18 cellular contexts compared by ENCODE assay signal in the genomic region with DNA sequence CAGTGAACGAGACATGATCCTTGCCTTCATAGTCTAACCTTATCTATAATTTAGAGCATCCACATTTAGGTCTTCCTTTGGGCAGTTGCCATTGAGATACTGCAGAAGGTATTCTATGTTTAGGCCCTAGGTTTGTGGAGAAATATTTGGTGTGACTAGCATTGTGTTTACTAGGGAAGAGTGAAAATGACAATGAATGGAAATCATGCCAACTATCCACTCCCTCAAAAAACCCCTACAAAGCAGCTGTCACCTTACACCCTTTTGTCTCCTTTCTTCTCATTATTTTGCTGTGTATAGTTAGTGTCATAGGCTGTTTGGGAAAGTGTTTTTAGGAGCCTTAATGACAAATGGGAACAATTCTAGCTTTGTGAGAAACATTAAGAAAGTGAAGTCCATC. TPM values are rescaled to one million over a fixed set of nuclear protein-coding genes. Genes with fewer than 3 reads are reported as not detected.
DNase-seq lines count a peak whose midpoint lies in the region; ATAC-seq, FAIRE-seq and TF ChIP-seq lines count a peak whose summit lies in the region.
"Had no signal": no experiment of that assay in that cellular context is flagged by ENCODE, and none has a peak within 500 bp of the region (broad histone marks: within the 10 kb centered on the region; RNA-seq: fewer than 3 reads in every experiment).

No MANE protein-coding gene starts in this region.

- TF ChIP-seq RAD21 in HepG2 (CRISPR knock-in tag; IDR thresholded peaks at IDR 0.05) = no peak

- H3K36me3 ChIP-seq in HepG2 (replicated peaks in 1 of 2; ENCODE audit: control insufficient read depth in 1 of 2, insufficient read depth in 2 of 2, low read length in 2 of 2) (peaks cover 4 to 23% of the 10 kb centered on the region in 2 experiments; a peak in 3 of 5 replicates), right lobe of liver (no peaks in the 10 kb centered on the region), OCI-LY1 (ENCODE audit: insufficient read depth, low read length) (no peaks in the 10 kb centered on the region)

- H4K20me1 ChIP-seq in HepG2 (ENCODE audit: insufficient read depth, low read length) (no peaks in the 10 kb centered on the region; the same call in 1 of the 2 replicates), OCI-LY1 (ENCODE audit: insufficient read depth, low read length) (no peaks in the 10 kb centered on the region)

- no peak for ATAC-seq in HepG2
- no peak for ATAC-seq in right lobe of liver
- ATAC-seq in GM19324 (IDR thresholded peaks at IDR 0.05; ENCODE audit: low FRiP score, unreplicated experiment) = no peak
- ATAC-seq: A549 had no signal

- no peaks in the 10 kb centered on the region for H3F3A ChIP-seq in OCI-LY1 (ENCODE audit: insufficient read depth, low read length)

- POLR2A ChIA-PET in HepG2 (lab: Yijun Ruan, JAX) = interaction anchor here (1.3 to 3.3 kb wide), 3 partner anchors 43 to 84 kb away, joined by 5 to 19 read pairs (median 15); partner anchors contain the start of gene ZNF518A

- no peak for FAIRE-seq in HepG2 (lab: Jason Lieb, UNC)
- FAIRE-seq: A549, D721Med, H54 had no signal

- H3K4me3 ChIP-seq in HepG2 (replicated peaks in 1 of 3; ENCODE audit: insufficient read depth in 1 of 3, low read depth in 2 of 3, low read length in 3 of 3) = no peak overlapping the region
- no peak overlapping the region for H3K4me3 ChIP-seq in right lobe of liver
- H3K4me3 ChIP-seq in OCI-LY1 (ENCODE audit: low read depth, low read length, poor library complexity, severe bottlenecking) = no peak overlapping the region
- H3K4me3 ChIP-seq: A549, PC-9 had no signal

- intact Hi-C loops in HepG2 (cut with micrococcal nuclease; ENCODE audit: unreplicated experiment) = loop anchor here (5.0 kb wide), 1 partner anchor 46 kb away; no protein-coding TSS in a partner anchor
- intact Hi-C loops in right lobe of liver (cut with DNase I) = no loop called here

- H3K79me2 ChIP-seq in HepG2 (ENCODE audit: insufficient read depth, low read length) (peaks cover 70% of the 10 kb centered on the region), OCI-LY1 (ENCODE audit: insufficient read depth, low read length) (0 out of 2 replicates have a peak, but pooled peaks cover 7% of the 10 kb centered on the region)

- TF ChIP-seq CTCF in HepG2 (CRISPR knock-in tag; IDR thresholded peaks at IDR 0.05) = no peak
- TF ChIP-seq CTCF in right lobe of liver (IDR thresholded peaks at IDR 0.05) = no peak
- no peak for TF ChIP-seq CTCF in OCI-LY1 (IDR thresholded peaks at IDR 0.05; ENCODE audit: low read length)
- TF ChIP-seq CTCF in type B pancreatic cell (conservative IDR thresholded peaks at IDR 0.05) = no peak

- H3K9me3 Mint-ChIP-seq in type B pancreatic cell = no peaks in the 10 kb centered on the region
- H3K9me3 Mint-ChIP-seq: CD4-positive, CD25-positive, alpha-beta regulatory T cell had no signal

- DNase-seq in HepG2 (ENCODE audit: low spot score) (no peak), right lobe of liver (no peak), erythroblast (lab: John Stamatoyannopoulos, UW) (peak; percentile 13 to 34), type B pancreatic cell (ENCODE audit: extremely low spot score, unreplicated experiment) (no peak), islet precursor cell (no peak)
- DNase-seq in activated CD4-positive, CD25-positive, alpha-beta regulatory T cell treated with anti-CD3 and anti-CD28 coated beads, Interleukin-2, amount 50 U/mL, for 72 hours = no peak
- DNase-seq: CD4-positive, CD25-positive, alpha-beta regulatory T cell; DMS79 treated with DMSO at 0.1 percent for 48 hours; GF-D8; NCI-H1417 treated with DMSO at 0.1 percent for 48 hours; NCI-H2081; NCI-H526; PC-9 had no signal

- H3K27ac Mint-ChIP-seq in type B pancreatic cell = peak overlapping the region; percentile 4

- peak overlapping the region; percentile 10; the same call in 1 of the 2 replicates for H3K4me2 ChIP-seq in HepG2 (ENCODE audit: low read depth, low read length)
- 0 out of 2 replicates have a peak overlapping the region, but pooled peaks have one; percentile 80 for H3K4me2 ChIP-seq in OCI-LY1 (ENCODE audit: low read length)
- H3K4me2 ChIP-seq: A549, PC-9 had no signal

- H3K9me2 ChIP-seq in OCI-LY1 (ENCODE audit: low read depth, low read length) = no peaks in the 10 kb centered on the region

- in situ Hi-C loops in HepG2 (cut with HindIII; ENCODE audit: extremely low pct_ligation_motif_present, low pct_unique_long_range_greater_than_20kb) = loop anchor here (5.0 kb wide), 1 partner anchor 86 kb away; the partner anchor contains the start of gene ZNF518A

- peaks cover 34% of the 10 kb centered on the region for H3K36me3 Mint-ChIP-seq in type B pancreatic cell

- H3K4me1 ChIP-seq in HepG2 (ENCODE audit: insufficient read depth, low read length) = peaks cover 45% of the 10 kb centered on the region
- H3K4me1 ChIP-seq in right lobe of liver = no peaks in the 10 kb centered on the region
- H3K4me1 ChIP-seq in OCI-LY1 (ENCODE audit: insufficient read depth, low read length, severe bottlenecking) = peaks cover 29% of the 10 kb centered on the region

- 100% methylated on average over 1 of the region's 1 CpG for WGBS in HepG2 (ENCODE audit: low lambda C conversion rate)
- 100% methylated on average over 1 of the region's 1 CpG for WGBS in right lobe of liver (ENCODE audit: insufficient coverage, low coverage, low lambda C conversion rate, missing lambda C conversion rate)

- no TSS peak for BruUV-seq in HepG2 (replicated peaks; lab: Mats Ljungman, UMichigan)

- H3K27me3 Mint-ChIP-seq in type B pancreatic cell = no peaks in the 10 kb centered on the region
- H3K27me3 Mint-ChIP-seq: CD4-positive, CD25-positive, alpha-beta regulatory T cell had no signal

- no peaks in the 10 kb centered on the region; a peak in 1 of 5 replicates for H3K27me3 ChIP-seq in HepG2 (ENCODE audit: control insufficient read depth in 1 of 2, insufficient read depth in 2 of 2, low read length in 2 of 2)
- no peaks in the 10 kb centered on the region for H3K27me3 ChIP-seq in right lobe of liver
- no peaks in the 10 kb centered on the region for H3K27me3 ChIP-seq in OCI-LY1 (ENCODE audit: insufficient read depth, low read length)

- H2AFZ ChIP-seq in HepG2 (ENCODE audit: low read length) (no peak overlapping the region), OCI-LY1 (ENCODE audit: low read length) (no peak overlapping the region)
- H2AFZ ChIP-seq: PC-9 had no signal

- H3K9ac ChIP-seq in HepG2 (ENCODE audit: insufficient read depth, low read depth, low read length) (no peak overlapping the region), OCI-LY1 (ENCODE audit: low read length) (no peak overlapping the region)

- no peak overlapping the region for H3K27ac ChIP-seq in HepG2 (ENCODE audit: extremely low read length, insufficient read depth, low read length)
- no peak overlapping the region for H3K27ac ChIP-seq in right lobe of liver
- no peak overlapping the region for H3K27ac ChIP-seq in OCI-LY1 (ENCODE audit: low read depth, low read length, poor library complexity, severe bottlenecking)
- H3K27ac ChIP-seq: A549, PC-9 had no signal

- CTCF ChIA-PET in HepG2 (lab: Yijun Ruan, JAX; ENCODE audit: low intra/inter-chr PET ratio, low total read pairs) = interaction anchor here (1.0 kb wide), 1 partner anchor 288 kb away, joined by 3 read pairs; no protein-coding TSS in a partner anchor

- peak overlapping the region; percentile 94 for H3K4me3 Mint-ChIP-seq in type B pancreatic cell

- H3K4me1 Mint-ChIP-seq in type B pancreatic cell (ENCODE audit: unreplicated experiment) = peaks cover 36% of the 10 kb centered on the region

- H3K9me3 ChIP-seq in HepG2 (ENCODE audit: low read length) (no peaks in the 10 kb centered on the region), right lobe of liver (no peaks in the 10 kb centered on the region), OCI-LY1 (ENCODE audit: low read length) (no peaks in the 10 kb centered on the region)
- H3K9me3 ChIP-seq: A549 had no signal

- no peak for TF ChIP-seq EP300 in HepG2 (IDR thresholded peaks at IDR 0.05; ENCODE audit: low read depth in 2 of 2, low read length in 2 of 2)
- no peak for TF ChIP-seq EP300 in HepG2 (CRISPR knock-in tag; IDR thresholded peaks at IDR 0.05; ENCODE audit: borderline replicate concordance)

- TF ChIP-seq POLR2A in HepG2 (IDR thresholded peaks at IDR 0.05; ENCODE audit: insufficient read depth in 1 of 2, low read depth in 2 of 2, low read length in 2 of 2) (no peak), right lobe of liver (IDR thresholded peaks at IDR 0.05) (no peak), erythroblast (IDR thresholded peaks at IDR 0.05; ENCODE audit: low read length) (no peak)

TF ChIP-seq in HepG2, 621 proteins besides CTCF, POLR2A, EP300 and RAD21 (continues in another document):
- no peak for TF ChIP-seq BRD4 (CRISPR knock-in tag; IDR thresholded peaks at IDR 0.05)
- no peak for TF ChIP-seq KLF12 (CRISPR knock-in tag; IDR thresholded peaks at IDR 0.05; ENCODE audit: borderline replicate concordance)
- no peak for TF ChIP-seq ZNF253 (CRISPR knock-in tag; IDR thresholded peaks at IDR 0.05; ENCODE audit: borderline replicate concordance)
- TF ChIP-seq ZNF878 (CRISPR knock-in tag; IDR thresholded peaks at IDR 0.05) = no peak
- TF ChIP-seq ZNF264 (CRISPR knock-in tag; IDR thresholded peaks at IDR 0.05) = no peak
- TF ChIP-seq SSRP1 (CRISPR knock-in tag; IDR thresholded peaks at IDR 0.05) = no peak

RNA-seq across cellular contexts. Expression of gene CCNJ, which starts 3.2 kb away (rescaled TPM):
- total RNA-seq in HepG2 (2016; rRNA removed; fragmentation: Illumina TruSeq; extraction: Trizol) (21.5 and 33.9 TPM in 2 replicates), right lobe of liver (1 to 10 TPM; 1.3 to 3.3 (median 2.3) TPM), type B pancreatic cell (ENCODE audit: low replicate concordance) (19.4 and 29.7 TPM in 2 replicates)
- total RNA-seq in HepG2 (2016; cell fraction: cytosol; rRNA removed; fragmentation: Illumina TruSeq; extraction: Trizol; ENCODE audit: low read depth) = 8.0 and 8.5 TPM in 2 replicates
- 23.4 and 30.7 TPM in 2 replicates for total RNA-seq in HepG2 (2016; cell fraction: insoluble cytoplasmic fraction; rRNA removed; fragmentation: Illumina TruSeq; extraction: Trizol)
- total RNA-seq in HepG2 (2016; cell fraction: membrane; rRNA removed; fragmentation: Illumina TruSeq; extraction: Trizol) = 34.5 and 36.8 TPM in 2 replicates
- total RNA-seq in HepG2 (2016; cell fraction: nucleus; rRNA removed; fragmentation: Illumina TruSeq; extraction: Trizol) = 16.1 and 17.6 TPM in 2 replicates
- polyA plus RNA-seq in HepG2 (2011; rRNA removed) = 14.1 and 14.3 TPM in 2 replicates
- 8.6 and 11.0 TPM in 2 replicates for polyA plus RNA-seq in HepG2 (2011; cell fraction: cytosol; rRNA removed)
- polyA plus RNA-seq in HepG2 (2011; cell fraction: nucleus; rRNA removed) = 8.8 and 9.4 TPM in 2 replicates
- 9.9 and 11.8 TPM in 2 replicates for polyA plus RNA-seq in HepG2 (2012)
- 6.4 and 7.7 TPM in 2 replicates for polyA plus RNA-seq in HepG2 (2016; cell fraction: cytosol; fragmentation: Illumina TruSeq; extraction: Trizol; ENCODE audit: low read depth)
- polyA plus RNA-seq in HepG2 (2016; cell fraction: insoluble cytoplasmic fraction; fragmentation: Illumina TruSeq; extraction: Trizol; ENCODE audit: low read depth) = 28.1 and 28.7 TPM in 2 replicates
- polyA plus RNA-seq in HepG2 (2016; cell fraction: membrane; fragmentation: Illumina TruSeq; extraction: Trizol; ENCODE audit: low read depth) = 21.3 and 21.7 TPM in 2 replicates
- polyA plus RNA-seq in HepG2 (2016; cell fraction: nucleus; fragmentation: Illumina TruSeq; extraction: Trizol; ENCODE audit: insufficient read depth, low read depth) = 29.2 and 29.5 TPM in 2 replicates
- polyA minus RNA-seq in HepG2 (2011; rRNA and poly(A)+ RNA removed; ENCODE audit: low replicate concordance) = 17.6 and 34.1 TPM in 2 replicates
- polyA minus RNA-seq in HepG2 (2011; cell fraction: cytosol; rRNA and poly(A)+ RNA removed) = 12.0 and 16.8 TPM in 2 replicates
- polyA minus RNA-seq in HepG2 (2011; cell fraction: nucleus; rRNA and poly(A)+ RNA removed) = 11.8 and 15.2 TPM in 2 replicates

Comparison
In these comparisons a context has a peak if more than half of its experiments do, and no peak if none do; other contexts are left out.
1. DNase-seq: peak in erythroblast (2 of 2); none in HepG2 (single experiment), right lobe of liver (0 of 3), type B pancreatic cell (single experiment), activated CD4-positive, CD25-positive, alpha-beta regulatory T cell treated with anti-CD3 and anti-CD28 coated beads, Interleukin-2, amount 50 U/mL, for 72 hours (single experiment) and islet precursor cell (single experiment).